Comparison of ENCODE assay signal across 1 cellular context in genomic region chr22:42648368-42649260, GRCh38.
TF ChIP-seq lines count a peak whose summit lies in the region.

No MANE protein-coding gene starts in this region.

TF ChIP-seq in HEK293, 187 proteins besides CTCF, POLR2A, EP300 and RAD21 (continued from another document and continues in another):
- TF ChIP-seq TSHZ1 (tag by site-specific recombination; IDR thresholded peaks at IDR 0.05; ENCODE audit: borderline replicate concordance): no peak
- no peak for TF ChIP-seq ZNF132 (tag by site-specific recombination; IDR thresholded peaks at IDR 0.05; ENCODE audit: borderline replicate concordance)
- peak; percentile 99 for TF ChIP-seq KLF17 (tag by site-specific recombination; IDR thresholded peaks at IDR 0.05)
- peak; percentile 96; the same call in 1 of the 2 replicates for TF ChIP-seq KLF8 (tag by site-specific recombination; IDR thresholded peaks at IDR 0.05)
- no peak for TF ChIP-seq ZBTB49 (tag by site-specific recombination; IDR thresholded peaks at IDR 0.05; ENCODE audit: low read depth)
- TF ChIP-seq ZNF473 (tag by site-specific recombination; IDR thresholded peaks at IDR 0.05): no peak
- TF ChIP-seq FEZF1 (tag by site-specific recombination; IDR thresholded peaks at IDR 0.05): no peak
- TF ChIP-seq ZNF112 (tag by site-specific recombination; IDR thresholded peaks at IDR 0.05): no peak
- no peak for TF ChIP-seq ZBTB11 (tag by site-specific recombination; conservative IDR thresholded peaks at IDR 0.05; ENCODE audit: low read depth)
- peak; percentile 91; the same call in 1 of the 2 replicates for TF ChIP-seq GLIS2 (tag by site-specific recombination; IDR thresholded peaks at IDR 0.05)
- TF ChIP-seq SP3 (tag by site-specific recombination; IDR thresholded peaks at IDR 0.05): peak; percentile 5
- TF ChIP-seq ZBTB21 (tag by site-specific recombination; IDR thresholded peaks at IDR 0.05): no peak
- TF ChIP-seq GFI1B (tag by site-specific recombination; IDR thresholded peaks at IDR 0.05): no peak
- TF ChIP-seq RBAK (tag by site-specific recombination; IDR thresholded peaks at IDR 0.05): no peak
- no peak for TF ChIP-seq ZNF513 (tag by site-specific recombination; IDR thresholded peaks at IDR 0.05)
- TF ChIP-seq PRDM6 (tag by site-specific recombination; IDR thresholded peaks at IDR 0.05): no peak
- no peak for TF ChIP-seq MZF1 (tag by site-specific recombination; IDR thresholded peaks at IDR 0.05; ENCODE audit: borderline replicate concordance)
- TF ChIP-seq ZNF16 (tag by site-specific recombination; IDR thresholded peaks at IDR 0.05; ENCODE audit: low read depth): no peak; the same call in 1 of the 2 replicates
- no peak for TF ChIP-seq ZNF280C (tag by site-specific recombination; IDR thresholded peaks at IDR 0.05)
- TF ChIP-seq KLF9 (tag by site-specific recombination; IDR thresholded peaks at IDR 0.05; ENCODE audit: low read depth): peak; percentile 76
- no peak for TF ChIP-seq OSR2 (tag by site-specific recombination; IDR thresholded peaks at IDR 0.05)
- TF ChIP-seq ZNF837 (tag by site-specific recombination; IDR thresholded peaks at IDR 0.05): 0 out of 2 replicates have a peak, but pooled peaks have one; percentile 25
- TF ChIP-seq ZNF791 (tag by site-specific recombination; IDR thresholded peaks at IDR 0.05): no peak
- TF ChIP-seq HOXC10 (CRISPR knock-in tag; IDR thresholded peaks at IDR 0.05): no peak
- no peak for TF ChIP-seq ZNF155 (tag by site-specific recombination; IDR thresholded peaks at IDR 0.05)
- TF ChIP-seq ZBTB8A (tag by site-specific recombination; IDR thresholded peaks at IDR 0.05): peak; percentile 72
- TF ChIP-seq SETDB1 (IDR thresholded peaks at IDR 0.05; ENCODE audit: insufficient read length, low read length): no peak
- no peak; the same call in 1 of the 2 replicates for TF ChIP-seq BCL11B (tag by site-specific recombination; IDR thresholded peaks at IDR 0.05; ENCODE audit: low read depth)
- TF ChIP-seq ZNF777 (tag by site-specific recombination; IDR thresholded peaks at IDR 0.05; ENCODE audit: borderline replicate concordance): peak; percentile 73
- no peak for TF ChIP-seq ZNF510 (tag by site-specific recombination; IDR thresholded peaks at IDR 0.05; ENCODE audit: insufficient replicate concordance)
- no peak for TF ChIP-seq ZFP3 (tag by site-specific recombination; IDR thresholded peaks at IDR 0.05; ENCODE audit: low read depth)
- TF ChIP-seq ZFHX2 (tag by site-specific recombination; conservative IDR thresholded peaks at IDR 0.05): peak; percentile 98
- TF ChIP-seq SALL2 (tag by site-specific recombination; IDR thresholded peaks at IDR 0.05; ENCODE audit: borderline replicate concordance): no peak
- peak; percentile 55 for TF ChIP-seq SP2 (tag by site-specific recombination; IDR thresholded peaks at IDR 0.05)
- TF ChIP-seq ZBTB7A (tag by site-specific recombination; IDR thresholded peaks at IDR 0.05; ENCODE audit: low read depth): 0 out of 2 replicates have a peak, but pooled peaks have one; percentile 19
- TF ChIP-seq ZNF658 (tag by site-specific recombination; IDR thresholded peaks at IDR 0.05): no peak
- no peak for TF ChIP-seq ZNF560 (tag by site-specific recombination; IDR thresholded peaks at IDR 0.05; ENCODE audit: borderline replicate concordance)
- peak; percentile 82 for TF ChIP-seq ZBTB26 (tag by site-specific recombination; optimal IDR thresholded peaks at IDR 0.05)
- TF ChIP-seq ZNF48 (tag by site-specific recombination; IDR thresholded peaks at IDR 0.05): no peak
- no peak for TF ChIP-seq ZNF501 (tag by site-specific recombination; IDR thresholded peaks at IDR 0.05)
- no peak for TF ChIP-seq SCRT2 (tag by site-specific recombination; IDR thresholded peaks at IDR 0.05)
- TF ChIP-seq KLF16 (tag by site-specific recombination; IDR thresholded peaks at IDR 0.05): no peak; the same call in none of the 2 replicates
- TF ChIP-seq HIC1 (tag by site-specific recombination; IDR thresholded peaks at IDR 0.05): no peak
